Comparison of ENCODE assay signal across 8 cellular contexts in genomic region chr2:70686577-70687460, GRCh38.
DNase-seq lines count a peak whose midpoint lies in the region; ATAC-seq, FAIRE-seq and TF ChIP-seq lines count a peak whose summit lies in the region.

No MANE protein-coding gene starts in this region.

- no peak overlapping the region for H3K27ac ChIP-seq in tibial nerve

- no peak for TF ChIP-seq POLR2A in tibial nerve (IDR thresholded peaks at IDR 0.05)

- no peak overlapping the region for H3K4me3 ChIP-seq in tibial nerve

- H3K4me1 ChIP-seq in tibial nerve = no peaks in the 10 kb centered on the region

- no peaks in the 10 kb centered on the region for H3K36me3 ChIP-seq in tibial nerve

- peak; percentile 46 for DNase-seq in COLO668 (lab: John Stamatoyannopoulos, UW; ENCODE audit: unreplicated experiment)
- DNase-seq in GM19239 (ENCODE audit: insufficient read length, low spot score) = peak; percentile 33
- DNase-seq in NCI-H1694 (lab: John Stamatoyannopoulos, UW) = peak; percentile 91
- DNase-seq in activated CD8-positive, alpha-beta memory T cell treated with anti-CD3 and anti-CD28 coated beads, Interleukin-2, amount 50 U/mL, for 24 hours (ENCODE audit: extremely low read depth) = peak; percentile 7
- DNase-seq in iPS DF 4.7 (ENCODE audit: extremely low read depth, low spot score) = peak; percentile 62
- DNase-seq in tibial nerve (ENCODE audit: low spot score in 2 of 2) = no peak

- ATAC-seq in HG03045 (IDR thresholded peaks at IDR 0.05; ENCODE audit: unreplicated experiment) (no peak), HG03159 (IDR thresholded peaks at IDR 0.05; ENCODE audit: unreplicated experiment) (no peak)

- TF ChIP-seq CTCF in tibial nerve (IDR thresholded peaks at IDR 0.05) = no peak

- no peaks in the 10 kb centered on the region for H3K27me3 ChIP-seq in tibial nerve

- H3K9me3 ChIP-seq in tibial nerve = no peaks in the 10 kb centered on the region

- WGBS in tibial nerve, 2 donors = 61 to 63% methylated on average over 10 to 11 of the region's 11 CpGs

- no peak for FAIRE-seq in GM19239 (lab: Jason Lieb, UNC)

- no peak for TF ChIP-seq EP300 in tibial nerve (IDR thresholded peaks at IDR 0.05)

Comparison
In these comparisons a context has a peak if more than half of its experiments do, and no peak if none do; other contexts are left out.
1. DNase-seq: peak in COLO668 (single experiment), GM19239 (single experiment), NCI-H1694 (single experiment), activated CD8-positive, alpha-beta memory T cell treated with anti-CD3 and anti-CD28 coated beads, Interleukin-2, amount 50 U/mL, for 24 hours (single experiment) and iPS DF 4.7 (single experiment); none in tibial nerve (0 of 2).